11 cellular contexts compared by ENCODE assay signal in genomic region chr17:75695141-75695829, GRCh38. TPM values are rescaled to one million over a fixed set of nuclear protein-coding genes. Genes with fewer than 3 reads are reported as not detected.
DNase-seq lines count a peak whose midpoint lies in the region; ATAC-seq, FAIRE-seq and TF ChIP-seq lines count a peak whose summit lies in the region.
"Had no signal": no experiment of that assay in that cellular context is flagged by ENCODE, and none has a peak within 500 bp of the region (broad histone marks: within the 10 kb centered on the region; RNA-seq: fewer than 3 reads in every experiment).

No MANE protein-coding gene starts in this region.

- H3K9me1 ChIP-seq in endothelial cell of umbilical vein (replicated peaks; ENCODE audit: control insufficient read depth, extremely low read depth, insufficient read depth, low read length), result no peaks in the 10 kb centered on the region

- H3K9me3 ChIP-seq in Peyer's patch (no peaks in the 10 kb centered on the region), endothelial cell of umbilical vein (replicated peaks; ENCODE audit: control insufficient read depth, insufficient read depth, low read length) (no peaks in the 10 kb centered on the region), pancreas (no peaks in the 10 kb centered on the region), HepG2 (ENCODE audit: low read length) (no peaks in the 10 kb centered on the region)

- intact Hi-C loops in endothelial cell of umbilical vein (cut with micrococcal nuclease) (no loop called here), pancreas (cut with DNase I) (no loop called here), HepG2 (cut with micrococcal nuclease; ENCODE audit: unreplicated experiment) (no loop called here)

- FAIRE-seq in endothelial cell of umbilical vein (lab: Jason Lieb, UNC), result no peak
- FAIRE-seq in pancreas (lab: Jason Lieb, UNC), result no peak
- no peak for FAIRE-seq in HepG2 (lab: Jason Lieb, UNC)

- no peak overlapping the region for H2AFZ ChIP-seq in endothelial cell of umbilical vein (ENCODE audit: low read depth, low read length)
- no peak overlapping the region for H2AFZ ChIP-seq in HepG2 (ENCODE audit: low read length)

- no peak for ATAC-seq in pancreas
- ATAC-seq in HepG2, result no peak
- ATAC-seq: natural killer cell had no signal

- dilution Hi-C loops in endothelial cell of umbilical vein (cut with MboI; ENCODE audit: extremely low pct_ligation_motif_present, low sequenced_read_pairs), result no loop called here

- H3K27ac ChIP-seq in Peyer's patch (peak overlapping the region in 3 of 4 donors; percentile 86 to 96 (median 91)), endothelial cell of umbilical vein (ENCODE audit: insufficient read depth, low read depth, low read length) (peak overlapping the region; percentile 80), pancreas (peak overlapping the region in 3 of 4 donors; percentile 74 to 93 (median 79)), HepG2 (ENCODE audit: extremely low read length, insufficient read depth, low read length) (no peak overlapping the region)

- no peak for TF ChIP-seq POLR2A in Peyer's patch (IDR thresholded peaks at IDR 0.05)
- TF ChIP-seq POLR2A in endothelial cell of umbilical vein (IDR thresholded peaks at IDR 0.05; ENCODE audit: low read depth, low read length), result no peak
- no peak for TF ChIP-seq POLR2A in HepG2 (IDR thresholded peaks at IDR 0.05; ENCODE audit: insufficient read depth in 1 of 2, low read depth in 2 of 2, low read length in 2 of 2)

- no peak for TF ChIP-seq EP300 in HepG2 (IDR thresholded peaks at IDR 0.05; ENCODE audit: low read depth in 2 of 2, low read length in 2 of 2)
- no peak for TF ChIP-seq EP300 in HepG2 (CRISPR knock-in tag; IDR thresholded peaks at IDR 0.05; ENCODE audit: borderline replicate concordance)

- DNase-seq in BJ (ENCODE audit: low read depth) (peak; percentile 47), Peyer's patch (peak in 1 of 3 donors; percentile 35), endothelial cell of umbilical vein (ENCODE audit: low read depth, low spot score) (no peak), pancreas (no peak), HepG2 (ENCODE audit: low spot score) (no peak), NCI-H69 (lab: John Stamatoyannopoulos, UW) (no peak), GM19240 (ENCODE audit: insufficient read length, low spot score) (no peak)
- DNase-seq in activated CD4-positive, alpha-beta T cell treated with anti-CD3 and anti-CD28 coated beads, Interleukin-2, amount 50 U/mL, for 1 hour, result no peak
- DNase-seq: activated CD4-positive, alpha-beta T cell treated with anti-CD3 and anti-CD28 coated beads, Interleukin-2, amount 50 U/mL, for 4 hours; natural killer cell; NCI-H2081 treated with DMSO at 0.1 percent for 48 hours had no signal

- CTCF ChIA-PET in BJ (lab: Yijun Ruan, JAX), result interaction anchor here (0.6 to 1.3 kb wide), 5 partner anchors 11 to 55 kb away, joined by 3 to 4 read pairs (median 3); no protein-coding TSS in a partner anchor
- CTCF ChIA-PET in endothelial cell of umbilical vein (lab: Charles Lee), result interaction anchor here (1.2 to 8.9 kb wide), 7 partner anchors 8 to 62 kb away, joined by 3 to 88 read pairs (median 16); partner anchors contain the start of gene SMIM5
- CTCF ChIA-PET in HepG2 (lab: Yijun Ruan, JAX; ENCODE audit: low intra/inter-chr PET ratio, low total read pairs), result no interaction called here

- no peak for TF ChIP-seq RAD21 in HepG2 (CRISPR knock-in tag; IDR thresholded peaks at IDR 0.05)

- no peak for TF ChIP-seq CTCF in BJ (IDR thresholded peaks at IDR 0.05; ENCODE audit: insufficient read depth, low read depth, low read length)
- no peak for TF ChIP-seq CTCF in Peyer's patch (IDR thresholded peaks at IDR 0.05)
- no peak for TF ChIP-seq CTCF in endothelial cell of umbilical vein (IDR thresholded peaks at IDR 0.05; ENCODE audit: extremely low read depth in 1 of 2, insufficient read depth in 1 of 2, low read depth in 1 of 2, low read length in 2 of 2)
- TF ChIP-seq CTCF in pancreas (IDR thresholded peaks at IDR 0.05), result no peak
- TF ChIP-seq CTCF in HepG2 (CRISPR knock-in tag; IDR thresholded peaks at IDR 0.05), result no peak

- in situ Hi-C loops in HepG2 (cut with HindIII; ENCODE audit: extremely low pct_ligation_motif_present, low pct_unique_long_range_greater_than_20kb), result no loop called here

- no peak overlapping the region for H3K4me2 ChIP-seq in endothelial cell of umbilical vein (ENCODE audit: insufficient read depth, low read length)
- H3K4me2 ChIP-seq in HepG2 (ENCODE audit: low read depth, low read length), result no peak overlapping the region

- H3K4me1 ChIP-seq in Peyer's patch (peaks cover 0 to 87% (median 8%) of the 10 kb centered on the region in 4 donors), endothelial cell of umbilical vein (ENCODE audit: control insufficient read depth, extremely low read depth, insufficient read depth, low read length) (peaks cover 77% of the 10 kb centered on the region), pancreas (peaks cover 26 to 45% (median 38%) of the 10 kb centered on the region in 3 donors), HepG2 (ENCODE audit: insufficient read depth, low read length) (peaks cover 39% of the 10 kb centered on the region)

- H3K4me3 ChIP-seq in BJ (ENCODE audit: low read depth, low read length) (no peak overlapping the region), Peyer's patch (no peak overlapping the region), endothelial cell of umbilical vein (replicated peaks in 1 of 3; ENCODE audit: insufficient read depth in 1 of 3, low read depth in 1 of 3, low read length in 3 of 3) (no peak overlapping the region), pancreas (no peak overlapping the region), HepG2 (replicated peaks in 1 of 3; ENCODE audit: insufficient read depth in 1 of 3, low read depth in 2 of 3, low read length in 3 of 3) (no peak overlapping the region)

- BruUV-seq in endothelial cell of umbilical vein (replicated peaks; lab: Mats Ljungman, UMichigan) (no TSS peak), HepG2 (replicated peaks; lab: Mats Ljungman, UMichigan) (no TSS peak)

- H3K79me2 ChIP-seq in endothelial cell of umbilical vein (ENCODE audit: control insufficient read depth, insufficient read depth, low read length) (peaks cover 49% of the 10 kb centered on the region), HepG2 (ENCODE audit: insufficient read depth, low read length) (no peaks in the 10 kb centered on the region)

- H4K20me1 ChIP-seq in endothelial cell of umbilical vein (replicated peaks; ENCODE audit: control insufficient read depth, extremely low read depth, insufficient read depth, low read length) (no peaks in the 10 kb centered on the region), HepG2 (ENCODE audit: insufficient read depth, low read length) (no peaks in the 10 kb centered on the region; the same call in 1 of the 2 replicates)

- H3K9ac ChIP-seq in endothelial cell of umbilical vein (replicated peaks; ENCODE audit: extremely low read depth, insufficient read depth, low read length) (no peak overlapping the region), HepG2 (ENCODE audit: insufficient read depth, low read depth, low read length) (no peak overlapping the region)

- 75 to 82% methylated on average over 7 of the region's 7 CpGs for WGBS in pancreas, 2 donors
- WGBS in HepG2 (ENCODE audit: low lambda C conversion rate), result 95% methylated on average over 7 of the region's 7 CpGs

- H3K27me3 ChIP-seq in BJ (ENCODE audit: control insufficient read depth, insufficient read depth, low read length) (no peaks in the 10 kb centered on the region), Peyer's patch (no peaks in the 10 kb centered on the region), endothelial cell of umbilical vein (ENCODE audit: control insufficient read depth in 2 of 2, insufficient read depth in 2 of 2, low read length in 2 of 2) (no peaks in the 10 kb centered on the region), pancreas (no peaks in the 10 kb centered on the region), HepG2 (ENCODE audit: control insufficient read depth in 1 of 2, insufficient read depth in 2 of 2, low read length in 2 of 2) (no peaks in the 10 kb centered on the region)

- H3K36me3 ChIP-seq in BJ (ENCODE audit: control insufficient read depth, insufficient read depth, low read length) (peaks cover 8% of the 10 kb centered on the region; the same call in 1 of the 2 replicates), Peyer's patch (peaks cover 0 to 37% (median 0%) of the 10 kb centered on the region in 3 donors), endothelial cell of umbilical vein (ENCODE audit: control insufficient read depth in 2 of 2, extremely low read depth in 1 of 2, insufficient read depth in 2 of 2, low read length in 2 of 2) (peaks cover 9 to 20% of the 10 kb centered on the region in 2 experiments), pancreas (peaks cover 0 to 16% (median 4%) of the 10 kb centered on the region in 3 donors), HepG2 (replicated peaks in 1 of 2; ENCODE audit: control insufficient read depth in 1 of 2, insufficient read depth in 2 of 2, low read length in 2 of 2) (peaks cover 34 to 76% of the 10 kb centered on the region in 2 experiments)

- POLR2A ChIA-PET in BJ (lab: Charles Lee), result interaction anchor here (0.6 kb wide), 1 partner anchor 16 kb away, joined by 3 read pairs; no protein-coding TSS in a partner anchor
- POLR2A ChIA-PET in endothelial cell of umbilical vein (lab: Charles Lee), result no interaction called here
- POLR2A ChIA-PET in HepG2 (lab: Yijun Ruan, JAX), result interaction anchor here (0.7 to 2.5 kb wide), 2 partner anchors 43 to 85 kb away, joined by 3 to 7 read pairs; a partner anchor contains a TSS

RNA-seq across cellular contexts. Expression of gene ITGB4, which starts 26.0 kb away (rescaled TPM):
- 2.1 and 2.3 TPM in 2 replicates for polyA plus RNA-seq in BJ (2011; rRNA removed)
- 0.77 and 1.9 TPM in 2 replicates for polyA minus RNA-seq in BJ (2011; rRNA and poly(A)+ RNA removed)
- 100 to 1,000 TPM in 3 of 4 donors, 10 to 100 TPM in 1; 80.0 to 368 (median 219) TPM for total RNA-seq in Peyer's patch
- total RNA-seq in endothelial cell of umbilical vein, result 4.1 and 4.2 TPM in 2 replicates
- 6.5 and 6.7 TPM in 2 replicates for polyA plus RNA-seq in endothelial cell of umbilical vein
- polyA plus RNA-seq in endothelial cell of umbilical vein (2011; cell fraction: cytosol; rRNA removed), result 1.7 and 3.7 TPM in 2 replicates
- polyA plus RNA-seq in endothelial cell of umbilical vein (2011; cell fraction: nucleus; rRNA removed), result 4.0 TPM in 2 replicates
- polyA plus RNA-seq in endothelial cell of umbilical vein (2012), result 1.6 and 9.5 TPM in 2 replicates
- polyA minus RNA-seq in endothelial cell of umbilical vein, result 2.7 and 6.3 TPM in 2 replicates
- 22.3 TPM for polyA minus RNA-seq in endothelial cell of umbilical vein (2011; cell fraction: cytosol; rRNA and poly(A)+ RNA removed)
- 3.8 and 4.4 TPM in 2 replicates for polyA minus RNA-seq in endothelial cell of umbilical vein (2011; cell fraction: nucleus; rRNA and poly(A)+ RNA removed)
- total RNA-seq in pancreas, result 10 to 100 TPM; 16.4 to 50.5 (median 20.3) TPM
- polyA plus RNA-seq in pancreas, result 10 to 100 TPM; 23.0 to 25.2 TPM
- 4.0 and 6.9 TPM in 2 replicates for total RNA-seq in HepG2 (2016; rRNA removed; fragmentation: Illumina TruSeq; extraction: Trizol)
- 9.2 and 10.4 TPM in 2 replicates for total RNA-seq in HepG2 (2016; cell fraction: cytosol; rRNA removed; fragmentation: Illumina TruSeq; extraction: Trizol; ENCODE audit: low read depth)
- 3.9 and 6.3 TPM in 2 replicates for total RNA-seq in HepG2 (2016; cell fraction: insoluble cytoplasmic fraction; rRNA removed; fragmentation: Illumina TruSeq; extraction: Trizol)
- 10.1 and 14.6 TPM in 2 replicates for total RNA-seq in HepG2 (2016; cell fraction: membrane; rRNA removed; fragmentation: Illumina TruSeq; extraction: Trizol)
- 3.7 and 3.9 TPM in 2 replicates for total RNA-seq in HepG2 (2016; cell fraction: nucleus; rRNA removed; fragmentation: Illumina TruSeq; extraction: Trizol)
- 14.5 and 14.7 TPM in 2 replicates for polyA plus RNA-seq in HepG2 (2011; rRNA removed)
- 5.1 and 8.2 TPM in 2 replicates for polyA plus RNA-seq in HepG2 (2011; cell fraction: cytosol; rRNA removed)
- 28.7 and 39.5 TPM in 2 replicates for polyA plus RNA-seq in HepG2 (2011; cell fraction: nucleus; rRNA removed)
- 13.2 and 14.2 TPM in 2 replicates for polyA plus RNA-seq in HepG2 (2012)
- 36.1 and 40.9 TPM in 2 replicates for polyA plus RNA-seq in HepG2 (2016; cell fraction: cytosol; fragmentation: Illumina TruSeq; extraction: Trizol; ENCODE audit: low read depth)
- polyA plus RNA-seq in HepG2 (2016; cell fraction: insoluble cytoplasmic fraction; fragmentation: Illumina TruSeq; extraction: Trizol; ENCODE audit: low read depth), result 10.5 and 16.8 TPM in 2 replicates
- polyA plus RNA-seq in HepG2 (2016; cell fraction: membrane; fragmentation: Illumina TruSeq; extraction: Trizol; ENCODE audit: low read depth), result 41.4 and 43.0 TPM in 2 replicates
- polyA plus RNA-seq in HepG2 (2016; cell fraction: nucleus; fragmentation: Illumina TruSeq; extraction: Trizol; ENCODE audit: insufficient read depth, low read depth), result 20.5 and 28.1 TPM in 2 replicates
- 25.3 and 28.4 TPM in 2 replicates for polyA minus RNA-seq in HepG2 (2011; rRNA and poly(A)+ RNA removed; ENCODE audit: low replicate concordance)
- polyA minus RNA-seq in HepG2 (2011; cell fraction: cytosol; rRNA and poly(A)+ RNA removed), result 8.4 and 12.7 TPM in 2 replicates
- polyA minus RNA-seq in HepG2 (2011; cell fraction: nucleus; rRNA and poly(A)+ RNA removed), result 3.2 and 6.3 TPM in 2 replicates

RNA-seq across cellular contexts. Expression of gene SAP30BP, which starts 28.1 kb away (rescaled TPM):
- polyA plus RNA-seq in BJ (2011; rRNA removed) (65.3 and 84.8 TPM in 2 replicates), endothelial cell of umbilical vein (112 and 116 TPM in 2 replicates), pancreas (100 to 1,000 TPM in 1 of 2 donors, 10 to 100 TPM in 1; 81.8 to 106 TPM), HepG2 (2011; rRNA removed) (67.7 and 80.1 TPM in 2 replicates)
- polyA minus RNA-seq in BJ (2011; rRNA and poly(A)+ RNA removed), result 38.8 and 55.7 TPM in 2 replicates
- total RNA-seq in Peyer's patch (100 to 1,000 TPM in 2 of 4 donors, 10 to 100 TPM in 2; 65.3 to 117 (median 101) TPM), endothelial cell of umbilical vein (143 and 151 TPM in 2 replicates), pancreas (10 to 100 TPM; 22.4 to 45.3 (median 37.0) TPM), HepG2 (2016; rRNA removed; fragmentation: Illumina TruSeq; extraction: Trizol) (99.4 and 109 TPM in 2 replicates)
- polyA plus RNA-seq in endothelial cell of umbilical vein (2011; cell fraction: cytosol; rRNA removed), result 112 TPM in 2 replicates
- 441 and 460 TPM in 2 replicates for polyA plus RNA-seq in endothelial cell of umbilical vein (2011; cell fraction: nucleus; rRNA removed)
- polyA plus RNA-seq in endothelial cell of umbilical vein (2012), result 103 and 117 TPM in 2 replicates
- 66.8 and 68.3 TPM in 2 replicates for polyA minus RNA-seq in endothelial cell of umbilical vein
- 25.8 TPM for polyA minus RNA-seq in endothelial cell of umbilical vein (2011; cell fraction: cytosol; rRNA and poly(A)+ RNA removed)
- 102 and 114 TPM in 2 replicates for polyA minus RNA-seq in endothelial cell of umbilical vein (2011; cell fraction: nucleus; rRNA and poly(A)+ RNA removed)
- total RNA-seq in HepG2 (2016; cell fraction: cytosol; rRNA removed; fragmentation: Illumina TruSeq; extraction: Trizol; ENCODE audit: low read depth), result 35.7 and 41.2 TPM in 2 replicates
- 105 and 112 TPM in 2 replicates for total RNA-seq in HepG2 (2016; cell fraction: insoluble cytoplasmic fraction; rRNA removed; fragmentation: Illumina TruSeq; extraction: Trizol)
- 35.1 and 45.2 TPM in 2 replicates for total RNA-seq in HepG2 (2016; cell fraction: membrane; rRNA removed; fragmentation: Illumina TruSeq; extraction: Trizol)
- 76.4 and 82.2 TPM in 2 replicates for total RNA-seq in HepG2 (2016; cell fraction: nucleus; rRNA removed; fragmentation: Illumina TruSeq; extraction: Trizol)
- 59.4 and 67.4 TPM in 2 replicates for polyA plus RNA-seq in HepG2 (2011; cell fraction: cytosol; rRNA removed)
- polyA plus RNA-seq in HepG2 (2011; cell fraction: nucleus; rRNA removed), result 191 and 218 TPM in 2 replicates
- 57.3 and 65.0 TPM in 2 replicates for polyA plus RNA-seq in HepG2 (2012)
- polyA plus RNA-seq in HepG2 (2016; cell fraction: cytosol; fragmentation: Illumina TruSeq; extraction: Trizol; ENCODE audit: low read depth), result 20.2 and 20.5 TPM in 2 replicates
- polyA plus RNA-seq in HepG2 (2016; cell fraction: insoluble cytoplasmic fraction; fragmentation: Illumina TruSeq; extraction: Trizol; ENCODE audit: low read depth), result 110 and 119 TPM in 2 replicates
- polyA plus RNA-seq in HepG2 (2016; cell fraction: membrane; fragmentation: Illumina TruSeq; extraction: Trizol; ENCODE audit: low read depth), result 27.8 and 32.7 TPM in 2 replicates
- 131 and 143 TPM in 2 replicates for polyA plus RNA-seq in HepG2 (2016; cell fraction: nucleus; fragmentation: Illumina TruSeq; extraction: Trizol; ENCODE audit: insufficient read depth, low read depth)
- 42.3 and 45.2 TPM in 2 replicates for polyA minus RNA-seq in HepG2 (2011; rRNA and poly(A)+ RNA removed; ENCODE audit: low replicate concordance)
- 17.6 and 28.8 TPM in 2 replicates for polyA minus RNA-seq in HepG2 (2011; cell fraction: cytosol; rRNA and poly(A)+ RNA removed)
- polyA minus RNA-seq in HepG2 (2011; cell fraction: nucleus; rRNA and poly(A)+ RNA removed), result 90.4 and 101 TPM in 2 replicates

RNA-seq across cellular contexts. Expression of gene RECQL5, which starts 28.3 kb away (rescaled TPM):
- 8.2 and 14.2 TPM in 2 replicates for polyA plus RNA-seq in BJ (2011; rRNA removed)
- polyA minus RNA-seq in BJ (2011; rRNA and poly(A)+ RNA removed), result 18.0 and 20.9 TPM in 2 replicates
- 10 to 100 TPM; 26.3 to 85.0 (median 44.1) TPM for total RNA-seq in Peyer's patch
- 30.7 and 30.9 TPM in 2 replicates for total RNA-seq in endothelial cell of umbilical vein
- polyA plus RNA-seq in endothelial cell of umbilical vein, result 17.3 and 21.3 TPM in 2 replicates
- polyA plus RNA-seq in endothelial cell of umbilical vein (2011; cell fraction: cytosol; rRNA removed), result 8.3 and 10.3 TPM in 2 replicates
- polyA plus RNA-seq in endothelial cell of umbilical vein (2011; cell fraction: nucleus; rRNA removed), result 96.3 and 120 TPM in 2 replicates
- 22.3 and 31.6 TPM in 2 replicates for polyA plus RNA-seq in endothelial cell of umbilical vein (2012)
- polyA minus RNA-seq in endothelial cell of umbilical vein, result 26.2 and 31.6 TPM in 2 replicates
- 15.5 TPM for polyA minus RNA-seq in endothelial cell of umbilical vein (2011; cell fraction: cytosol; rRNA and poly(A)+ RNA removed)
- polyA minus RNA-seq in endothelial cell of umbilical vein (2011; cell fraction: nucleus; rRNA and poly(A)+ RNA removed), result 44.2 and 44.9 TPM in 2 replicates
- total RNA-seq in pancreas, result 10 to 100 TPM in 4 of 6 donors, 1 to 10 TPM in 2; 8.7 to 29.4 (median 12.8) TPM
- polyA plus RNA-seq in pancreas, result 10 to 100 TPM; 54.3 to 65.2 TPM
- 17.8 and 32.0 TPM in 2 replicates for total RNA-seq in HepG2 (2016; rRNA removed; fragmentation: Illumina TruSeq; extraction: Trizol)
- total RNA-seq in HepG2 (2016; cell fraction: cytosol; rRNA removed; fragmentation: Illumina TruSeq; extraction: Trizol; ENCODE audit: low read depth), result 38.8 and 39.2 TPM in 2 replicates
- 17.8 and 31.1 TPM in 2 replicates for total RNA-seq in HepG2 (2016; cell fraction: insoluble cytoplasmic fraction; rRNA removed; fragmentation: Illumina TruSeq; extraction: Trizol)
- 9.2 and 11.3 TPM in 2 replicates for total RNA-seq in HepG2 (2016; cell fraction: membrane; rRNA removed; fragmentation: Illumina TruSeq; extraction: Trizol)
- 41.9 and 45.5 TPM in 2 replicates for total RNA-seq in HepG2 (2016; cell fraction: nucleus; rRNA removed; fragmentation: Illumina TruSeq; extraction: Trizol)
- polyA plus RNA-seq in HepG2 (2011; rRNA removed), result 27.7 and 33.4 TPM in 2 replicates
- polyA plus RNA-seq in HepG2 (2011; cell fraction: cytosol; rRNA removed), result 8.7 and 11.9 TPM in 2 replicates
- polyA plus RNA-seq in HepG2 (2011; cell fraction: nucleus; rRNA removed), result 256 and 300 TPM in 2 replicates
- 38.2 and 41.9 TPM in 2 replicates for polyA plus RNA-seq in HepG2 (2012)
- 1.7 and 1.9 TPM in 2 replicates for polyA plus RNA-seq in HepG2 (2016; cell fraction: cytosol; fragmentation: Illumina TruSeq; extraction: Trizol; ENCODE audit: low read depth)
- polyA plus RNA-seq in HepG2 (2016; cell fraction: insoluble cytoplasmic fraction; fragmentation: Illumina TruSeq; extraction: Trizol; ENCODE audit: low read depth), result 12.2 and 17.3 TPM in 2 replicates
- 3.6 and 4.1 TPM in 2 replicates for polyA plus RNA-seq in HepG2 (2016; cell fraction: membrane; fragmentation: Illumina TruSeq; extraction: Trizol; ENCODE audit: low read depth)
- 112 and 116 TPM in 2 replicates for polyA plus RNA-seq in HepG2 (2016; cell fraction: nucleus; fragmentation: Illumina TruSeq; extraction: Trizol; ENCODE audit: insufficient read depth, low read depth)
- polyA minus RNA-seq in HepG2 (2011; rRNA and poly(A)+ RNA removed; ENCODE audit: low replicate concordance), result 51.0 and 71.9 TPM in 2 replicates
- 15.1 and 15.3 TPM in 2 replicates for polyA minus RNA-seq in HepG2 (2011; cell fraction: cytosol; rRNA and poly(A)+ RNA removed)
- 69.1 and 72.6 TPM in 2 replicates for polyA minus RNA-seq in HepG2 (2011; cell fraction: nucleus; rRNA and poly(A)+ RNA removed)
